In genomic region chr13:46721054-46721453, GRCh38 we compare ENCODE assay signal across 8 cellular contexts.
DNase-seq lines count a peak whose midpoint lies in the region; ATAC-seq and TF ChIP-seq lines count a peak whose summit lies in the region.

No MANE protein-coding gene starts in this region.

- peak; percentile 71 for DNase-seq in A673 (ENCODE audit: low spot score)
- peak; percentile 67 for DNase-seq in GM03348 (ENCODE audit: low spot score)
- DNase-seq in PC-9 = peak; percentile 28 to 37
- DNase-seq in activated naive CD8-positive, alpha-beta T cell treated with anti-CD3 and anti-CD28 coated beads, Interleukin-2, amount 10 ng/mL, durations not matched to agents 7 days and 5 days = peak; percentile 36
- DNase-seq in right atrium auricular region (ENCODE audit: low spot score) = no peak
- peak; percentile 35 for DNase-seq in smooth muscle cell of the brain vasculature (ENCODE audit: low read depth, low spot score)

- no peaks in the 10 kb centered on the region for H3K27me3 Mint-ChIP-seq in activated naive CD8-positive, alpha-beta T cell treated with anti-CD3 and anti-CD28 coated beads, Interleukin-2, amount 10 ng/mL, durations not matched to agents 7 days and 5 days

- no peak overlapping the region for H3K4me3 Mint-ChIP-seq in activated naive CD8-positive, alpha-beta T cell treated with anti-CD3 and anti-CD28 coated beads, Interleukin-2, amount 10 ng/mL, durations not matched to agents 7 days and 5 days

- CTCF ChIA-PET in A673 (lab: Charles Lee) = interaction anchor here (0.5 to 1.1 kb wide), 6 partner anchors 169 to 234 kb away, joined by 3 to 27 read pairs (median 3); no protein-coding TSS in a partner anchor
- CTCF ChIA-PET in PC-9 (lab: Charles Lee) = interaction anchor here (0.7 to 1.2 kb wide), 2 partner anchors 19 to 169 kb away, joined by 3 to 9 read pairs; partner anchors contain the start of gene LRCH1

- no peaks in the 10 kb centered on the region for H3K9me3 Mint-ChIP-seq in activated naive CD8-positive, alpha-beta T cell treated with anti-CD3 and anti-CD28 coated beads, Interleukin-2, amount 10 ng/mL, durations not matched to agents 7 days and 5 days

- no peaks in the 10 kb centered on the region for H3F3A ChIP-seq in PC-9 (ENCODE audit: insufficient read depth, low read depth)

- POLR2A ChIA-PET in A673 (lab: Charles Lee; ENCODE audit: low non-redundant PET) (interaction anchor here (0.5 kb wide), 1 partner anchor 226 kb away, joined by 3 read pairs; no protein-coding TSS in a partner anchor), PC-9 (lab: Charles Lee; ENCODE audit: unreplicated experiment) (no interaction called here)
- POLR2A ChIA-PET in activated naive CD8-positive, alpha-beta T cell treated with anti-CD3 and anti-CD28 coated beads, Interleukin-2, amount 10 ng/mL, durations not matched to agents 7 days and 5 days (lab: Charles Lee) = no interaction called here

- no peak overlapping the region for H3K4me2 ChIP-seq in PC-9

- no peak overlapping the region for H3K27ac ChIP-seq in A673 (ENCODE audit: low read depth, low read length, poor library complexity, severe bottlenecking)
- no peak overlapping the region for H3K27ac ChIP-seq in PC-9
- no peak overlapping the region for H3K27ac ChIP-seq in right atrium auricular region

- H3K4me1 ChIP-seq in A673 (ENCODE audit: insufficient read depth, low read length, poor library complexity, severe bottlenecking) (peaks cover 21% of the 10 kb centered on the region), PC-9 (replicated peaks; ENCODE audit: insufficient read depth) (no peaks in the 10 kb centered on the region), right atrium auricular region (peaks cover 0 to 6% of the 10 kb centered on the region in 2 donors)

- H3K9me2 ChIP-seq in PC-9 (ENCODE audit: insufficient read depth) = no peaks in the 10 kb centered on the region

- TF ChIP-seq CTCF in A673 (conservative IDR thresholded peaks at IDR 0.05; ENCODE audit: low read depth, low read length) = peak; percentile 78
- peak; percentile 88 for TF ChIP-seq CTCF in PC-9 (conservative IDR thresholded peaks at IDR 0.05)
- TF ChIP-seq CTCF in right atrium auricular region (IDR thresholded peaks at IDR 0.05) = peak; percentile 43 to 81

- H3K4me1 Mint-ChIP-seq in activated naive CD8-positive, alpha-beta T cell treated with anti-CD3 and anti-CD28 coated beads, Interleukin-2, amount 10 ng/mL, durations not matched to agents 7 days and 5 days = peaks cover 13% of the 10 kb centered on the region

- H3K4me3 ChIP-seq in A673 (ENCODE audit: low read depth, low read length, poor library complexity, severe bottlenecking) = no peak overlapping the region
- H3K4me3 ChIP-seq in PC-9 = no peak overlapping the region
- H3K4me3 ChIP-seq in right atrium auricular region = no peak overlapping the region

- ATAC-seq in activated naive CD8-positive, alpha-beta T cell treated with anti-CD3 and anti-CD28 coated beads, Interleukin-2, amount 10 ng/mL, durations not matched to agents 7 days and 5 days (ENCODE audit: low read depth) = no peak
- ATAC-seq in HG02938 (IDR thresholded peaks at IDR 0.05; ENCODE audit: unreplicated experiment) = no peak
- ATAC-seq in HG02981 (IDR thresholded peaks at IDR 0.05; ENCODE audit: unreplicated experiment) = no peak

- no peak overlapping the region for H3K27ac Mint-ChIP-seq in activated naive CD8-positive, alpha-beta T cell treated with anti-CD3 and anti-CD28 coated beads, Interleukin-2, amount 10 ng/mL, durations not matched to agents 7 days and 5 days

- H2AFZ ChIP-seq in PC-9 = no peak overlapping the region

- intact Hi-C loops in A673 (cut with micrococcal nuclease; ENCODE audit: unreplicated experiment) (loop anchor here (1.0 kb wide), 2 partner anchors 170 to 228 kb away; no protein-coding TSS in a partner anchor), PC-9 (cut with micrococcal nuclease; ENCODE audit: unreplicated experiment) (loop anchor here (1.0 kb wide), 2 partner anchors 170 to 228 kb away; no protein-coding TSS in a partner anchor)

- no peaks in the 10 kb centered on the region for H3K79me2 ChIP-seq in PC-9 (ENCODE audit: low read depth)

- BruUV-seq in A673 (replicated peaks; lab: Mats Ljungman, UMichigan) (no TSS peak), PC-9 (replicated peaks; lab: Mats Ljungman, UMichigan) (no TSS peak)

- peaks cover 22% of the 10 kb centered on the region for H3K36me3 ChIP-seq in A673 (ENCODE audit: insufficient read depth, low read length, poor library complexity, severe bottlenecking)
- H3K36me3 ChIP-seq in PC-9 (ENCODE audit: low read depth) = peaks cover 4% of the 10 kb centered on the region; the same call in 1 of the 2 replicates
- peaks cover 25% of the 10 kb centered on the region for H3K36me3 ChIP-seq in right atrium auricular region

- no peaks in the 10 kb centered on the region; the same call in 1 of the 2 replicates for H4K20me1 ChIP-seq in PC-9 (ENCODE audit: insufficient read depth)

- H3K27me3 ChIP-seq in A673 (replicated peaks; ENCODE audit: insufficient read depth, low read depth, low read length, poor library complexity) (no peaks in the 10 kb centered on the region), PC-9 (ENCODE audit: insufficient read depth, low read depth) (no peaks in the 10 kb centered on the region), right atrium auricular region (no peaks in the 10 kb centered on the region)

- H3K36me3 Mint-ChIP-seq in activated naive CD8-positive, alpha-beta T cell treated with anti-CD3 and anti-CD28 coated beads, Interleukin-2, amount 10 ng/mL, durations not matched to agents 7 days and 5 days = peaks cover 22% of the 10 kb centered on the region

- H3K9me3 ChIP-seq in A673 (ENCODE audit: low read depth, low read length, poor library complexity, severe bottlenecking) = no peaks in the 10 kb centered on the region
- no peaks in the 10 kb centered on the region for H3K9me3 ChIP-seq in PC-9 (ENCODE audit: insufficient read depth, low read depth)
- H3K9me3 ChIP-seq in right atrium auricular region = no peaks in the 10 kb centered on the region
